Comparison of ENCODE assay signal across 16 cellular contexts in the genomic region with DNA sequence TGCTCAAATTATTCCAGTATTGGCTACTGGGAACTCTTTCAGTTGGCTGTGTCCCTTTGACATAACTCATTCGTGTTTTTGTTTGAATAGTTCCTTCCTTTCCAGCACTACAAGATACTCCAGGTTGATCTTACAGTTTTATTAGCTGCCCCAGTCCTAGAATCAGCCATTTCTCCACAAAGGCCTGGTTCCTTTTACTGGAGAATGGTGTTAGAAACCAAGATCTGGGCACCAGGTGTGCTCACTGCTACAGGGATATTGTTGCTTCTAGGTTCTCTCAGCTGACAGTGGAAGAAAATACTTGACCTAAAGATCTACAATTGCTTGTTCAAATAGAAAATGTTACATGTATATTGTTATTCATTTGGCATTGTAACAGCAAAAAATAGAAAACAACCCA. TPM values are rescaled to one million over a fixed set of nuclear protein-coding genes. Genes with fewer than 3 reads are reported as not detected.
DNase-seq lines count a peak whose midpoint lies in the region; ATAC-seq lines count a peak whose summit lies in the region.
"Had no signal": no experiment of that assay in that cellular context is flagged by ENCODE, and none has a peak within 500 bp of the region (broad histone marks: within the 10 kb centered on the region; RNA-seq: fewer than 3 reads in every experiment).

No MANE protein-coding gene starts in this region.

- H3K4me1 ChIP-seq in Karpas-422 (ENCODE audit: low read length): peaks cover 58% of the 10 kb centered on the region

- ATAC-seq in activated T-cell treated with anti-CD3 and anti-CD28 coated beads, Interleukin-2, amount 50 U/mL, for 72 hours (replicated peaks in 1 of 2): peak in 1 of 2 donors; percentile 8
- no peak for ATAC-seq in stimulated activated effector memory CD8-positive, alpha-beta T cell treated with anti-CD3 and anti-CD28 coated beads, Interleukin-12 subunit alpha, Interleukin-12 subunit beta, amount 100 ng/mL, for 72 hours
- ATAC-seq: foreskin keratinocyte, Right ventricle myocardium inferior had no signal

- H3K27ac Mint-ChIP-seq in activated T-cell treated with anti-CD3 and anti-CD28 coated beads, Interleukin-2, amount 50 U/mL, for 72 hours: peak overlapping the region; percentile 99
- peak overlapping the region; percentile 96 for H3K27ac Mint-ChIP-seq in activated naive CD8-positive, alpha-beta T cell treated with anti-CD3 and anti-CD28 coated beads for 36 hours
- peak overlapping the region; percentile 93 for H3K27ac Mint-ChIP-seq in stimulated activated effector memory CD8-positive, alpha-beta T cell treated with anti-CD3 and anti-CD28 coated beads, Interleukin-12 subunit alpha, Interleukin-12 subunit beta, amount 100 ng/mL, for 72 hours
- H3K27ac Mint-ChIP-seq: HFFc6, mesothelial cell of epicardium had no signal

- peak overlapping the region; percentile 83 to 88 for H3K4me3 Mint-ChIP-seq in activated T-cell treated with anti-CD3 and anti-CD28 coated beads, Interleukin-2, amount 50 U/mL, for 72 hours
- H3K4me3 Mint-ChIP-seq in activated naive CD8-positive, alpha-beta T cell treated with anti-CD3 and anti-CD28 coated beads for 36 hours: peak overlapping the region; percentile 80
- peak overlapping the region; percentile 71 for H3K4me3 Mint-ChIP-seq in stimulated activated effector memory CD8-positive, alpha-beta T cell treated with anti-CD3 and anti-CD28 coated beads, Interleukin-12 subunit alpha, Interleukin-12 subunit beta, amount 100 ng/mL, for 72 hours
- H3K4me3 Mint-ChIP-seq: HFFc6, mesothelial cell of epicardium had no signal

- H3K36me3 Mint-ChIP-seq in activated T-cell treated with anti-CD3 and anti-CD28 coated beads, Interleukin-2, amount 50 U/mL, for 72 hours (ENCODE audit: insufficient read depth in 2 of 2): peaks cover 6 to 7% of the 10 kb centered on the region in 2 donors
- peaks cover 27% of the 10 kb centered on the region for H3K36me3 Mint-ChIP-seq in activated naive CD8-positive, alpha-beta T cell treated with anti-CD3 and anti-CD28 coated beads for 36 hours
- peaks cover 13% of the 10 kb centered on the region for H3K36me3 Mint-ChIP-seq in stimulated activated effector memory CD8-positive, alpha-beta T cell treated with anti-CD3 and anti-CD28 coated beads, Interleukin-12 subunit alpha, Interleukin-12 subunit beta, amount 100 ng/mL, for 72 hours

- peak overlapping the region; percentile 67 for H3K4me2 ChIP-seq in Karpas-422 (ENCODE audit: low read depth, low read length, poor library complexity, severe bottlenecking)

- H3K4me1 Mint-ChIP-seq in activated T-cell treated with anti-CD3 and anti-CD28 coated beads, Interleukin-2, amount 50 U/mL, for 72 hours (ENCODE audit: low read depth): peaks cover 81% of the 10 kb centered on the region
- H3K4me1 Mint-ChIP-seq in activated naive CD8-positive, alpha-beta T cell treated with anti-CD3 and anti-CD28 coated beads for 36 hours: peaks cover 56% of the 10 kb centered on the region
- peaks cover 68% of the 10 kb centered on the region for H3K4me1 Mint-ChIP-seq in stimulated activated effector memory CD8-positive, alpha-beta T cell treated with anti-CD3 and anti-CD28 coated beads, Interleukin-12 subunit alpha, Interleukin-12 subunit beta, amount 100 ng/mL, for 72 hours

- H4K20me1 ChIP-seq in Karpas-422 (ENCODE audit: insufficient read depth, low read depth, low read length): peaks cover 11% of the 10 kb centered on the region; the same call in 1 of the 2 replicates

- peak overlapping the region; percentile 20; the same call in 1 of the 2 replicates for H3K9ac ChIP-seq in Karpas-422 (ENCODE audit: low read length)

- no peak overlapping the region for H2AFZ ChIP-seq in Karpas-422 (ENCODE audit: low read length)

- H3K27me3 ChIP-seq in Karpas-422 (ENCODE audit: low read length): no peaks in the 10 kb centered on the region
- H3K27me3 ChIP-seq: foreskin keratinocyte had no signal

- peak overlapping the region; percentile 90 for H3K27ac ChIP-seq in Karpas-422 (ENCODE audit: low read length)
- H3K27ac ChIP-seq: coronary artery, foreskin keratinocyte had no signal

- H3K27me3 Mint-ChIP-seq in activated T-cell treated with anti-CD3 and anti-CD28 coated beads, Interleukin-2, amount 50 U/mL, for 72 hours (ENCODE audit: low read depth): no peaks in the 10 kb centered on the region
- H3K27me3 Mint-ChIP-seq in activated naive CD8-positive, alpha-beta T cell treated with anti-CD3 and anti-CD28 coated beads for 36 hours: no peaks in the 10 kb centered on the region

- H3K36me3 ChIP-seq in Karpas-422 (ENCODE audit: insufficient read depth, low read length): no peaks in the 10 kb centered on the region

- peaks cover 0 to 4% of the 10 kb centered on the region in 2 donors for H3K9me3 Mint-ChIP-seq in activated T-cell treated with anti-CD3 and anti-CD28 coated beads, Interleukin-2, amount 50 U/mL, for 72 hours
- peaks cover 15% of the 10 kb centered on the region for H3K9me3 Mint-ChIP-seq in activated naive CD8-positive, alpha-beta T cell treated with anti-CD3 and anti-CD28 coated beads for 36 hours
- H3K9me3 Mint-ChIP-seq in stimulated activated effector memory CD8-positive, alpha-beta T cell treated with anti-CD3 and anti-CD28 coated beads, Interleukin-12 subunit alpha, Interleukin-12 subunit beta, amount 100 ng/mL, for 72 hours: no peaks in the 10 kb centered on the region

- DNase-seq in activated T-cell treated with anti-CD3 and anti-CD28 coated beads, Interleukin-2, amount 50 U/mL, for 72 hours: no peak
- DNase-seq in activated T-cell treated with anti-CD3 and anti-CD28 coated beads for 4 hours: no peak
- no peak for DNase-seq in Karpas-422
- no peak for DNase-seq in activated naive CD8-positive, alpha-beta T cell treated with anti-CD3 and anti-CD28 coated beads for 36 hours
- DNase-seq in stimulated activated effector memory CD8-positive, alpha-beta T cell treated with anti-CD3 and anti-CD28 coated beads, Interleukin-12 subunit alpha, Interleukin-12 subunit beta, amount 100 ng/mL, for 72 hours (ENCODE audit: low spot score in 2 of 2): no peak
- DNase-seq in stimulated activated CD4-positive, alpha-beta T cell treated with anti-CD3 and anti-CD28 coated beads, Interleukin-1b, Interleukin-23, amount 100 ng/mL, for 48 hours: no peak
- DNase-seq in NCI-H748 (lab: John Stamatoyannopoulos, UW; ENCODE audit: unreplicated experiment): no peak
- no peak for DNase-seq in NCI-H1105 treated with DMSO at 0.1 percent for 48 hours (lab: John Stamatoyannopoulos, UW)
- DNase-seq: foreskin keratinocyte; HFFc6; hypothalamus; NCI-H1694 treated with DMSO at 0.1 percent for 48 hours; stimulated activated naive CD4-positive, alpha-beta T cell treated with Interleukin-2 at 50 U/mL for 16 hours had no signal

- peaks cover 97% of the 10 kb centered on the region for H3K79me2 ChIP-seq in Karpas-422 (ENCODE audit: low read length)

- peak overlapping the region; percentile 52 for H3K4me3 ChIP-seq in Karpas-422 (ENCODE audit: low read length)
- H3K4me3 ChIP-seq: coronary artery had no signal

- H3K9me3 ChIP-seq in Karpas-422 (ENCODE audit: low read length): no peaks in the 10 kb centered on the region

- H3K9me2 ChIP-seq in Karpas-422 (replicated peaks; ENCODE audit: insufficient read depth, low read length): no peaks in the 10 kb centered on the region

RNA-seq across cellular contexts. Expression of a gene that starts 21.9 kb away (rescaled TPM):
- 10 to 100 TPM; 54.4 to 61.9 TPM for total RNA-seq in activated T-cell treated with anti-CD3 and anti-CD28 coated beads, Interleukin-2, amount 50 U/mL, for 72 hours
- 35.6 and 71.2 TPM in 2 replicates for total RNA-seq in Karpas-422 (2014; rRNA removed; shearing (Covaris generic); ENCODE audit: low replicate concordance)
- 10 to 100 TPM; 30.1 to 31.7 TPM for total RNA-seq in activated naive CD8-positive, alpha-beta T cell treated with anti-CD3 and anti-CD28 coated beads for 36 hours
